In the genomic region with DNA sequence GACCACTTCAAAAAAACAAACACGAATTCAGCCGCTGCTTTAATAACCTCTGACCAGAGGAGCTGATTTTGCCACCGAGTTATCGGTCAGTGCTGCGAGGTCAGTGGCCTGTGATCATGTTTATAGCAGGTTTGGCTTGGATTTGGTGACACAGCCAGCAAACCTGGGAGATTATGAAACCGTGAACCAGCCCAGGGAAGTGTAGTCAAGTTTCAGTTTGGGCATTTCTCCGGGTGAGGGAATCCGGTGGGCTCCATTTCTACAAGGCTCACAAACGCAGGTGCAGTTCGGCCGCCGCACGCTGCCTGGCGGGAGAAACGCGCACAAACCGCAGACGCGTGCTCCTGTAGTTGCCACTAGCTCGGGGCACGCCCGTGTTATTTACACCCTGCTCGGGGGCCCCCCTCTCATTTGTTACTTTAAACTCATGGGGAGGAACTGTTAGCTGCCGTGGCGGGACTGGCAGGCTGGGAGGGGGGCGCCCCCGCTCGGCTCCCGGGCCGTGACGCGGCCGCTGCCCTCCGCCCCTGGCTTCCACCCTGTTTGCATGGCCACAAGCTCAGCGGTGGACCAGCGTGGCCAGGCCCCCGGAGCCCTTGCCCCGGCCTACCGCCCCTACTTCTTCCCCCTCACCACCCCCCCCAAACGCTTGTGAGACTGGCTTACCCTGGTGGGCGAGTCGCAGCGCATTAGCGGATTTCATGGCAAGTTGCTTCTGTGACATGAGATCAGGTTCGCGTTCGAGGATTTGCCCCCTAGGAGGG, we compare ENCODE assay signal across 8 cellular contexts. TPM values are rescaled to one million over a fixed set of nuclear protein-coding genes. Genes with fewer than 3 reads are reported as not detected.
DNase-seq lines count a peak whose midpoint lies in the region; ATAC-seq and TF ChIP-seq lines count a peak whose summit lies in the region.

No MANE protein-coding gene starts in this region.

- POLR2A ChIA-PET in activated B cell treated with CpG ODN at 0.5 μM for 24 hours (lab: Charles Lee): interaction anchor here (1.6 to 1.7 kb wide), 2 partner anchors 15 to 22 kb away, joined by 3 to 5 read pairs; no protein-coding TSS in a partner anchor

- no peak for ATAC-seq in activated B cell treated with CpG ODN at 0.5 μM for 24 hours (ENCODE audit: low read depth)
- ATAC-seq in stimulated activated effector memory CD8-positive, alpha-beta T cell treated with anti-CD3 and anti-CD28 coated beads, Interleukin-12 subunit alpha, Interleukin-12 subunit beta, amount 100 ng/mL, for 72 hours: no peak

- CTCF ChIA-PET in activated B cell treated with CpG ODN at 0.5 μM for 24 hours (lab: Charles Lee): interaction anchor here (1.2 kb wide), 1 partner anchor 22 kb away, joined by 3 read pairs; no protein-coding TSS in a partner anchor

- intact Hi-C loops in activated B cell treated with CpG ODN at 0.5 μM for 24 hours (cut with micrococcal nuclease): loop anchor here (1.0 kb wide), 1 partner anchor 19 kb away; no protein-coding TSS in a partner anchor

- no peak for TF ChIP-seq CTCF in activated B cell treated with CpG ODN at 0.5 μM for 24 hours (IDR thresholded peaks at IDR 0.05)

- H3K36me3 Mint-ChIP-seq in activated naive CD4-positive, alpha-beta T cell treated with anti-CD3 and anti-CD28 coated beads, Interleukin-2, amount 50 U/mL, for 24 hours: peaks cover 1% of the 10 kb centered on the region
- no peaks in the 10 kb centered on the region for H3K36me3 Mint-ChIP-seq in activated B cell treated with CpG ODN at 0.5 μM for 24 hours (ENCODE audit: low read depth)
- H3K36me3 Mint-ChIP-seq in immature natural killer cell: no peaks in the 10 kb centered on the region
- H3K36me3 Mint-ChIP-seq in stimulated activated effector memory CD8-positive, alpha-beta T cell treated with anti-CD3 and anti-CD28 coated beads, Interleukin-12 subunit alpha, Interleukin-12 subunit beta, amount 100 ng/mL, for 72 hours: no peaks in the 10 kb centered on the region

- peaks cover 64% of the 10 kb centered on the region for H3K27me3 Mint-ChIP-seq in activated naive CD4-positive, alpha-beta T cell treated with anti-CD3 and anti-CD28 coated beads, Interleukin-2, amount 50 U/mL, for 24 hours
- H3K27me3 Mint-ChIP-seq in activated B cell treated with CpG ODN at 0.5 μM for 24 hours (peaks cover 74% of the 10 kb centered on the region), immature natural killer cell (ENCODE audit: low read depth in 3 of 3) (peaks cover 26 to 52% (median 39%) of the 10 kb centered on the region in 3 donors)

- no peak for DNase-seq in activated naive CD4-positive, alpha-beta T cell treated with Interleukin-2 at 50 U/mL for 16 hours
- DNase-seq in activated B cell treated with CpG ODN at 0.5 μM for 24 hours: no peak
- DNase-seq in immature natural killer cell: no peak
- no peak for DNase-seq in stimulated activated effector memory CD8-positive, alpha-beta T cell treated with anti-CD3 and anti-CD28 coated beads, Interleukin-12 subunit alpha, Interleukin-12 subunit beta, amount 100 ng/mL, for 72 hours (ENCODE audit: low spot score in 2 of 2)
- DNase-seq in iPS-NIHi11 (ENCODE audit: low spot score): no peak
- no peak for DNase-seq in cortex of kidney (lab: John Stamatoyannopoulos, UW)
- DNase-seq in glomerular visceral epithelial cell (ENCODE audit: extremely low spot score): no peak

- H3K4me3 Mint-ChIP-seq in activated naive CD4-positive, alpha-beta T cell treated with anti-CD3 and anti-CD28 coated beads, Interleukin-2, amount 50 U/mL, for 24 hours: peak overlapping the region; percentile 83
- H3K4me3 Mint-ChIP-seq in activated B cell treated with CpG ODN at 0.5 μM for 24 hours: peak overlapping the region; percentile 75
- H3K4me3 Mint-ChIP-seq in immature natural killer cell: peak overlapping the region; percentile 18 to 79 (median 71)
- H3K4me3 Mint-ChIP-seq in stimulated activated effector memory CD8-positive, alpha-beta T cell treated with anti-CD3 and anti-CD28 coated beads, Interleukin-12 subunit alpha, Interleukin-12 subunit beta, amount 100 ng/mL, for 72 hours: peak overlapping the region; percentile 70

- H3K27ac Mint-ChIP-seq in activated naive CD4-positive, alpha-beta T cell treated with anti-CD3 and anti-CD28 coated beads, Interleukin-2, amount 50 U/mL, for 24 hours: no peak overlapping the region
- H3K27ac Mint-ChIP-seq in activated B cell treated with CpG ODN at 0.5 μM for 24 hours (no peak overlapping the region), immature natural killer cell (no peak overlapping the region)
- H3K27ac Mint-ChIP-seq in stimulated activated effector memory CD8-positive, alpha-beta T cell treated with anti-CD3 and anti-CD28 coated beads, Interleukin-12 subunit alpha, Interleukin-12 subunit beta, amount 100 ng/mL, for 72 hours: no peak overlapping the region

- no peaks in the 10 kb centered on the region for H3K9me3 Mint-ChIP-seq in activated naive CD4-positive, alpha-beta T cell treated with anti-CD3 and anti-CD28 coated beads, Interleukin-2, amount 50 U/mL, for 24 hours
- no peaks in the 10 kb centered on the region for H3K9me3 Mint-ChIP-seq in activated B cell treated with CpG ODN at 0.5 μM for 24 hours
- H3K9me3 Mint-ChIP-seq in immature natural killer cell: peaks cover 0 to 1% (median 0%) of the 10 kb centered on the region in 6 donors
- H3K9me3 Mint-ChIP-seq in stimulated activated effector memory CD8-positive, alpha-beta T cell treated with anti-CD3 and anti-CD28 coated beads, Interleukin-12 subunit alpha, Interleukin-12 subunit beta, amount 100 ng/mL, for 72 hours: no peaks in the 10 kb centered on the region

- peaks cover 20% of the 10 kb centered on the region for H3K4me1 Mint-ChIP-seq in activated naive CD4-positive, alpha-beta T cell treated with anti-CD3 and anti-CD28 coated beads, Interleukin-2, amount 50 U/mL, for 24 hours
- H3K4me1 Mint-ChIP-seq in activated B cell treated with CpG ODN at 0.5 μM for 24 hours: peaks cover 23% of the 10 kb centered on the region
- H3K4me1 Mint-ChIP-seq in immature natural killer cell: peaks cover 13 to 15% of the 10 kb centered on the region in 2 donors
- peaks cover 21% of the 10 kb centered on the region for H3K4me1 Mint-ChIP-seq in stimulated activated effector memory CD8-positive, alpha-beta T cell treated with anti-CD3 and anti-CD28 coated beads, Interleukin-12 subunit alpha, Interleukin-12 subunit beta, amount 100 ng/mL, for 72 hours

RNA-seq across cellular contexts. Expression of a gene that starts 13.6 kb away (rescaled TPM):
- 0.44 TPM in 1 of 2 replicates, not detected in the other for total RNA-seq in activated B cell treated with CpG ODN at 0.5 μM for 24 hours
- polyA plus RNA-seq in immature natural killer cell: not detected
